Comparison of ENCODE assay signal across 17 cellular contexts in the genomic region with DNA sequence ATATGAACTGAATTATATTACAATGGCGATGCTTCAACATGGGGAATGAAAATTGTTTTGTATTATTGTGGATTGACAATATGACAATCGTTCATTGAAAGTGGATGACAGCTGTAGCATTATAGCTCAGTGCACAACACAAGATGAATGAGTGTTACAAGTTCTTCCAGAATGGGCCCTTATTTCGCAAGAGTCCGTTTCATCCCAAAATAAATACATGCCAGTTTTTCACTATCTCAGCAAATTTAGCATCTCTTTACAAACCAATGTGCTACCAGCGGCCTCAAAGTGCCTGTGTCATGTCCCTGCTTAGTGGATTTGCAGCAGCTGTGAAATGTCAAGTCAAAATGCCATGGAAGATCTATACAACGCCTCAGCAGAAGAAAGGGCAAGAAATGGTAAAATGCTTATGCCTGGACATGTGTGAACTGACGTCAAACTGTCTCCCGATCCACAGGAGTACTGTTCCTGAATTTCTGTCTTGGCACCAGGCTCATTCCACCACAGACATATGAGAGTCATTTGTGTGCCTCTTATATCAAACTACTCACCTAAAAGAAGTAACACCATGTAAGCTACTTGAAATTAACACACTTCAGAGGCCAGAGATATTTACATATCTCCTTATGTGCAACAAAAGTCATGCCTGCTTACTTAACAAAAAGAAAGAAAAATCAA.
A peak's percentile ranks its signal among the peaks of the same experiment; 100 is the strongest.
DNase-seq lines count a peak whose midpoint lies in the region; ATAC-seq and TF ChIP-seq lines count a peak whose summit lies in the region.
"Had no signal": no experiment of that assay in that cellular context is flagged by ENCODE, and none has a peak within 500 bp of the region (broad histone marks: within the 10 kb centered on the region; RNA-seq: fewer than 3 reads in every experiment).

No MANE protein-coding gene starts in this region.

- no peaks in the 10 kb centered on the region for H3K9me3 ChIP-seq in HCT116 (ENCODE audit: control insufficient read depth in 1 of 2, insufficient read depth in 1 of 2, low read depth in 1 of 2, low read length in 2 of 2)
- no peaks in the 10 kb centered on the region for H3K9me3 ChIP-seq in Caco-2
- H3K9me3 ChIP-seq: sigmoid colon, SJSA1, upper lobe of left lung had no signal

- BruUV-seq in HCT116 (replicated peaks; lab: Mats Ljungman, UMichigan) (no TSS peak), Caco-2 (replicated peaks; lab: Mats Ljungman, UMichigan) (no TSS peak)

- RAD21 ChIA-PET in HCT116 (lab: Charles Lee; ENCODE audit: low non-redundant PET in 1 of 2, low total read pairs in 2 of 2, uncharacterized antibody in 2 of 2, unreplicated experiment in 2 of 2) = no interaction called here

- no peak for TF ChIP-seq CTCF in HCT116 (IDR thresholded peaks at IDR 0.05 in 2 of 3, conservative IDR thresholded peaks at IDR 0.05 in 1 of 3; ENCODE audit: borderline replicate concordance in 1 of 3, insufficient read depth in 1 of 3, low read depth in 2 of 3, low read length in 2 of 3)
- no peak for TF ChIP-seq CTCF in WTC11 (IDR thresholded peaks at IDR 0.05)
- no peak for TF ChIP-seq CTCF in glutamatergic neuron (IDR thresholded peaks at IDR 0.05; ENCODE audit: partially characterized antibody, unreplicated experiment)
- TF ChIP-seq CTCF in Caco-2 (IDR thresholded peaks at IDR 0.05; ENCODE audit: insufficient read depth in 1 of 2, low read depth in 1 of 2, low read length in 1 of 2, severe bottlenecking in 1 of 2, unreplicated experiment in 1 of 2) = no peak

- no peak for TF ChIP-seq POLR2A in HCT116 (IDR thresholded peaks at IDR 0.05; ENCODE audit: borderline replicate concordance, extremely low read depth, insufficient read depth, insufficient read length)

- no peak overlapping the region for H3K9ac ChIP-seq in HCT116 (ENCODE audit: low read length)

- POLR2A ChIA-PET in HCT116 (lab: Charles Lee) (no interaction called here), WTC11 (lab: Charles Lee) (no interaction called here), Caco-2 (lab: Charles Lee) (no interaction called here)

- H2AFZ ChIP-seq in HCT116 (ENCODE audit: low read depth, low read length, poor library complexity, severe bottlenecking) = no peak overlapping the region

- CTCF ChIA-PET in HCT116 (lab: Charles Lee) = interaction anchor here (1.3 kb wide), 1 partner anchor 8 kb away, joined by 5 read pairs; no protein-coding TSS in a partner anchor
- CTCF ChIA-PET in WTC11 (lab: Charles Lee) = interaction anchor here (0.6 kb wide), 1 partner anchor 168 kb away, joined by 4 read pairs; no protein-coding TSS in a partner anchor
- CTCF ChIA-PET in Caco-2 (lab: Charles Lee) = no interaction called here

- H3K9me3 Mint-ChIP-seq in WTC11 = no peaks in the 10 kb centered on the region
- H3K9me3 Mint-ChIP-seq in glutamatergic neuron (ENCODE audit: unreplicated experiment) = peaks cover 23% of the 10 kb centered on the region
- no peaks in the 10 kb centered on the region for H3K9me3 Mint-ChIP-seq in Caco-2 (ENCODE audit: unreplicated experiment)
- H3K9me3 Mint-ChIP-seq: activated T-cell treated with anti-CD3 and anti-CD28 coated beads, Interleukin-2, amount 50 U/mL, for 4 hours had no signal

- H3K79me2 ChIP-seq in HCT116 (ENCODE audit: insufficient read depth, low read length) = no peaks in the 10 kb centered on the region

- H3K36me3 Mint-ChIP-seq in WTC11 = no peaks in the 10 kb centered on the region
- peaks cover 9% of the 10 kb centered on the region for H3K36me3 Mint-ChIP-seq in glutamatergic neuron (ENCODE audit: unreplicated experiment)
- H3K36me3 Mint-ChIP-seq in Caco-2 (ENCODE audit: insufficient read depth, unreplicated experiment) = peaks cover 5% of the 10 kb centered on the region

- H3K27me3 Mint-ChIP-seq in WTC11 (ENCODE audit: low read depth) (no peaks in the 10 kb centered on the region), glutamatergic neuron (ENCODE audit: unreplicated experiment) (peaks cover 10% of the 10 kb centered on the region), Caco-2 (ENCODE audit: insufficient read depth, unreplicated experiment) (no peaks in the 10 kb centered on the region)

- TF ChIP-seq RAD21 in HCT116 (IDR thresholded peaks at IDR 0.05; ENCODE audit: low read depth) = no peak

- DNase-seq in HCT116 (ENCODE audit: low read depth, low spot score) = no peak
- no peak for DNase-seq in WTC11 (ENCODE audit: low spot score)
- DNase-seq in glutamatergic neuron = no peak
- peak; percentile 31 for DNase-seq in putamen (ENCODE audit: low spot score)
- no peak for DNase-seq in hippocampal formation (lab: John Stamatoyannopoulos, UW)
- no peak for DNase-seq in Caco-2
- no peak for DNase-seq in activated CD8-positive, alpha-beta memory T cell treated with anti-CD3 and anti-CD28 coated beads, Interleukin-2, amount 50 U/mL, for 4 hours
- no peak for DNase-seq in T-helper 1 cell
- DNase-seq: activated CD4-positive, alpha-beta T cell treated with anti-CD3 and anti-CD28 coated beads, Interleukin-2, amount 50 U/mL, for 4 hours; activated T-cell treated with anti-CD3 and anti-CD28 coated beads, Interleukin-2, amount 50 U/mL, for 4 hours; AML-193; NCI-H1092 treated with DMSO at 0.1 percent for 48 hours; sigmoid colon; stimulated activated CD4-positive, alpha-beta T cell treated with anti-CD3 and anti-CD28 coated beads, Interleukin-4, amount 100 ng/mL, for 4 hours; upper lobe of left lung had no signal

- no peak overlapping the region for H3K27ac ChIP-seq in HCT116 (ENCODE audit: low read depth, low read length)
- H3K27ac ChIP-seq: coronary artery, sigmoid colon, SJSA1 had no signal

- H3K4me3 ChIP-seq in HCT116 (replicated peaks in 1 of 2; ENCODE audit: low read depth in 1 of 2, low read length in 2 of 2) (no peak overlapping the region), Caco-2 (ENCODE audit: low read depth, low read length) (no peak overlapping the region)
- H3K4me3 ChIP-seq: coronary artery, sigmoid colon, SJSA1, upper lobe of left lung had no signal

- H3K36me3 ChIP-seq in HCT116 (ENCODE audit: control insufficient read depth in 1 of 2, insufficient read depth in 2 of 2, low read length in 2 of 2) (no peaks in the 10 kb centered on the region), Caco-2 (ENCODE audit: control insufficient read depth, insufficient read depth, low read length) (no peaks in the 10 kb centered on the region)
- H3K36me3 ChIP-seq: sigmoid colon, SJSA1, upper lobe of left lung had no signal

- no peaks in the 10 kb centered on the region for H3K9me2 ChIP-seq in HCT116 (ENCODE audit: insufficient read depth)

- H4K20me1 ChIP-seq in HCT116 (ENCODE audit: insufficient read depth) = no peaks in the 10 kb centered on the region

- H3K4me2 ChIP-seq in HCT116 (ENCODE audit: low read length) = no peak overlapping the region

- H3K4me1 ChIP-seq in HCT116 (ENCODE audit: control insufficient read depth in 1 of 2, insufficient read depth in 2 of 2, low read length in 2 of 2) = peaks cover 0 to 6% of the 10 kb centered on the region in 2 experiments; a peak in 1 of 4 replicates
- H3K4me1 ChIP-seq in Caco-2 = peaks cover 59% of the 10 kb centered on the region

- H3K4me3 Mint-ChIP-seq in WTC11 (no peak overlapping the region), glutamatergic neuron (ENCODE audit: unreplicated experiment) (no peak overlapping the region), Caco-2 (ENCODE audit: unreplicated experiment) (no peak overlapping the region)
- H3K4me3 Mint-ChIP-seq: activated T-cell treated with anti-CD3 and anti-CD28 coated beads, Interleukin-2, amount 50 U/mL, for 4 hours had no signal

- peaks cover 52% of the 10 kb centered on the region for H3K4me1 Mint-ChIP-seq in WTC11
- H3K4me1 Mint-ChIP-seq in glutamatergic neuron (ENCODE audit: low read depth, unreplicated experiment) = peaks cover 62% of the 10 kb centered on the region
- H3K4me1 Mint-ChIP-seq in Caco-2 (ENCODE audit: low read depth, unreplicated experiment) = peaks cover 52% of the 10 kb centered on the region

- intact Hi-C loops in HCT116 (cut with micrococcal nuclease) (no loop called here), Caco-2 (cut with micrococcal nuclease; ENCODE audit: unreplicated experiment) (no loop called here)

- H3K27me3 ChIP-seq in HCT116 (ENCODE audit: insufficient read depth, low read length) = peaks cover 8% of the 10 kb centered on the region; the same call in 1 of the 2 replicates
- no peaks in the 10 kb centered on the region for H3K27me3 ChIP-seq in Caco-2 (replicated peaks; ENCODE audit: control insufficient read depth, insufficient read depth, low read length)
- H3K27me3 ChIP-seq: sigmoid colon, SJSA1, upper lobe of left lung had no signal

- ATAC-seq in HCT116 (no peak), WTC11 (no peak)
- ATAC-seq: activated T-cell treated with anti-CD3 and anti-CD28 coated beads, Interleukin-2, amount 50 U/mL, for 4 hours had no signal

- peak overlapping the region; percentile 9; the same call in 1 of the 2 replicates for H3K27ac Mint-ChIP-seq in WTC11
- H3K27ac Mint-ChIP-seq in glutamatergic neuron (ENCODE audit: unreplicated experiment) = peak overlapping the region; percentile 15
- no peak overlapping the region for H3K27ac Mint-ChIP-seq in Caco-2 (ENCODE audit: unreplicated experiment)

TF ChIP-seq in HCT116, 20 proteins besides CTCF, POLR2A, EP300 and RAD21:
- TF ChIP-seq CEBPB (IDR thresholded peaks at IDR 0.05; ENCODE audit: low read depth) = peak; percentile 25; the same call in 1 of the 2 replicates
- no peak for TF ChIP-seq ZNF274 (IDR thresholded peaks at IDR 0.05; ENCODE audit: low read depth, low read length)

TF ChIP-seq in WTC11, 78 proteins besides CTCF, POLR2A, EP300 and RAD21 (continues in another document):
- no peak for TF ChIP-seq ATF3 (CRISPR knock-in tag; conservative IDR thresholded peaks at IDR 0.05)
